In the genomic region with DNA sequence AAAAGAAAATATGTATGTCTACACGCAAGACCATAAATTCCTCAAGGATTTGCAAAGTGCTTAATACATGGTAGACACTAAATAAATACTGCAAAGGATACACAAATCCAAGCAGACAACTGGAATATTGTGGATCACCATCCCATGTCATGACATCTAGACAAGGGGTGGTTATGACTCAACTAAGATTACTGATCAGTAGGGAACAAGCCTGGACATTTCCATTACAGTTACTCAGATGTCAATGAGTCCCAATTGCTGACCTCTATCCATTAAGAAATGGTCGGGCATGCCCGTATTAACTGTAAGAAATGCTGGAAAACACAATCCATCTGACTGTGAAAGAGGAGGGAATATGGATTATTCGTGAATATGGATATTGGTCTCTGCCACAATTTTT, we compare ENCODE assay signal across 19 cellular contexts.
"Had no signal": no experiment of that assay in that cellular context is flagged by ENCODE, and none has a peak within 500 bp of the region (broad histone marks: within the 10 kb centered on the region; RNA-seq: fewer than 3 reads in every experiment).

No MANE protein-coding gene starts in this region.

- H3K9ac ChIP-seq: neural progenitor cell had no signal

- ATAC-seq: activated T-helper 17 cell treated with anti-CD3 and anti-CD28 coated beads, Interleukin-2, amount 50 U/mL, for 72 hours had no signal

- H3K4me3 ChIP-seq: coronary artery, esophagus squamous epithelium, left ventricle myocardium inferior, neural progenitor cell, prostate gland, right atrium auricular region, thyroid gland had no signal

- H3K36me3 Mint-ChIP-seq: naive B cell had no signal

- H3K36me3 ChIP-seq: esophagus squamous epithelium, prostate gland, right atrium auricular region, thyroid gland had no signal

- H3K27me3 ChIP-seq: esophagus squamous epithelium, neural progenitor cell, right atrium auricular region, thyroid gland had no signal

- DNase-seq: activated CD4-positive, alpha-beta T cell treated with anti-CD3 and anti-CD28 coated beads for 1 hour; activated naive CD4-positive, alpha-beta T cell treated with Interleukin-2 at 50 U/mL for 16 hours; activated naive CD8-positive, alpha-beta T cell treated with anti-CD3 and anti-CD28 coated beads, Interleukin-2, amount 10 ng/mL, durations not matched to agents 7 days and 5 days; esophagus squamous epithelium; foreskin melanocyte; left ventricle myocardium inferior; naive B cell; stimulated activated CD4-positive, alpha-beta T cell treated with anti-CD3 and anti-CD28 coated beads, Interleukin-2, amount 100 ng/mL, for 24 hours; stimulated activated naive CD4-positive, alpha-beta T cell treated with Interleukin-2 at 50 U/mL for 16 hours; T-helper 2 cell; thyroid gland had no signal

- H3K27me3 Mint-ChIP-seq: activated naive CD8-positive, alpha-beta T cell treated with anti-CD3 and anti-CD28 coated beads, Interleukin-2, amount 10 ng/mL, durations not matched to agents 7 days and 5 days; activated T-helper 17 cell treated with anti-CD3 and anti-CD28 coated beads, Interleukin-2, amount 50 U/mL, for 72 hours; brain; central memory CD8-positive, alpha-beta T cell; naive B cell had no signal

- H3K27ac Mint-ChIP-seq: activated naive CD8-positive, alpha-beta T cell treated with anti-CD3 and anti-CD28 coated beads, Interleukin-2, amount 10 ng/mL, durations not matched to agents 7 days and 5 days; activated T-helper 17 cell treated with anti-CD3 and anti-CD28 coated beads, Interleukin-2, amount 50 U/mL, for 72 hours; brain; neural progenitor cell had no signal

- H3K9me3 Mint-ChIP-seq: activated naive CD8-positive, alpha-beta T cell treated with anti-CD3 and anti-CD28 coated beads, Interleukin-2, amount 10 ng/mL, durations not matched to agents 7 days and 5 days; activated T-helper 17 cell treated with anti-CD3 and anti-CD28 coated beads, Interleukin-2, amount 50 U/mL, for 72 hours; brain; central memory CD8-positive, alpha-beta T cell; naive B cell; neural progenitor cell had no signal

- H3K9me3 ChIP-seq: esophagus squamous epithelium, left ventricle myocardium inferior, prostate gland, right atrium auricular region, thyroid gland had no signal

- H2AFZ ChIP-seq: neural progenitor cell had no signal

- H3K4me3 Mint-ChIP-seq: activated naive CD8-positive, alpha-beta T cell treated with anti-CD3 and anti-CD28 coated beads, Interleukin-2, amount 10 ng/mL, durations not matched to agents 7 days and 5 days; activated T-helper 17 cell treated with anti-CD3 and anti-CD28 coated beads, Interleukin-2, amount 50 U/mL, for 72 hours; brain; central memory CD8-positive, alpha-beta T cell; naive B cell; neural progenitor cell had no signal

- H3K27ac ChIP-seq: coronary artery, esophagus squamous epithelium, left ventricle myocardium inferior, neural progenitor cell, prostate gland, right atrium auricular region, thyroid gland, VCaP had no signal

- H3K4me1 ChIP-seq: esophagus squamous epithelium, left ventricle myocardium inferior, neural progenitor cell, prostate gland, right atrium auricular region, thyroid gland had no signal

- H3K4me2 ChIP-seq: neural progenitor cell had no signal

- H3K4me1 Mint-ChIP-seq: activated T-helper 17 cell treated with anti-CD3 and anti-CD28 coated beads, Interleukin-2, amount 50 U/mL, for 72 hours; brain; central memory CD8-positive, alpha-beta T cell; naive B cell; neural progenitor cell had no signal
